ENCODE assay signal across 8 cellular contexts in the genomic region with DNA sequence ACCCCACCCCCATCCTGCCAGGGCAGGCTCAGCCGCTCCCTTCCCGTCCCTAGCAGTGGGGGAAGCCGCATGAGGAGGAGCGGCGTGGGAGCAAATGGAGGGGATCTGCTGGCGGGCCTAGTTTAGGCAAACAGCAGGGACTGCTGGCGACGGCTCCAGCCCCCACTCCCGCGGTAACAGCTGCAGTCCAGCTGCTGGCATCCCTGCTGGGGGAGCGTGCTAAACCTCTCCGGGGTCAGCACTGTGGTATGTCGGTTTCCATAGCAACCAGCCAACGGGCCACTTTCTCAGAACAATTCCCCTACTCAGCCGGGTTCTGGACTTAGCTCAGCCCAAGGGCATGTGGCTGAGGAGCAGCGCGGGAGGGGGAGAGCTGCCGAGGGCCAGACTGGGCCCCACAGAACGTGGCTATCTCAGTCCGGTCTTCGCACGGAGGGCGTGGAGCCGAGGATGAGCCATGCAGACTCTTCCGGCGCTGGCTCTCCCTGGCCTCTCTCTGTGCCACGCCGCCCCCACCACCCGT.
DNase-seq lines count a peak whose midpoint lies in the region; ATAC-seq lines count a peak whose summit lies in the region.

No MANE protein-coding gene starts in this region.

- H3K23ac ChIP-seq in mesenchymal stem cell (ENCODE audit: low read length in 2 of 2): no peak overlapping the region

- H3K4me3 ChIP-seq in mesenchymal stem cell (ENCODE audit: insufficient read depth in 1 of 2, low read depth in 1 of 2, low read length in 2 of 2) (peak overlapping the region in 1 of 2 experiments; percentile 19), urinary bladder (ENCODE audit: low read depth, low read length) (no peak overlapping the region)

- no peak overlapping the region for H3K4me2 ChIP-seq in mesenchymal stem cell (ENCODE audit: low read length, poor library complexity, severe bottlenecking)

- H2AK5ac ChIP-seq in mesenchymal stem cell (ENCODE audit: low read length, severe bottlenecking): peak overlapping the region; percentile 98

- H2BK120ac ChIP-seq in mesenchymal stem cell (ENCODE audit: low read depth, low read length): peak overlapping the region; percentile 97

- peak overlapping the region; percentile 96 for H4K91ac ChIP-seq in mesenchymal stem cell (ENCODE audit: low read length)

- WGBS in mesenchymal stem cell: 1% methylated on average over 21 of the region's 29 CpGs
- 9% methylated on average over 29 of the region's 29 CpGs for WGBS in urinary bladder

- H3K27me3 ChIP-seq in mesenchymal stem cell (ENCODE audit: control insufficient read depth in 1 of 2, insufficient read depth in 1 of 2, low read length in 2 of 2): peaks cover 0 to 7% of the 10 kb centered on the region in 2 experiments

- DNase-seq in NCI-H748 (lab: John Stamatoyannopoulos, UW; ENCODE audit: unreplicated experiment): peak; percentile 50
- DNase-seq in NCI-H748 treated with DMSO at 0.1 percent for 48 hours (lab: John Stamatoyannopoulos, UW): no peak
- peak; percentile 83 for DNase-seq in epidermal melanocyte (ENCODE audit: insufficient read length, low spot score)
- DNase-seq in mesenchymal stem cell: peak; percentile 100
- DNase-seq in SIG-M5 (lab: John Stamatoyannopoulos, UW): no peak
- DNase-seq in GDM1 (lab: John Stamatoyannopoulos, UW): no peak

- H3K18ac ChIP-seq in mesenchymal stem cell (ENCODE audit: low read depth in 1 of 2, low read length in 2 of 2): peak overlapping the region; percentile 83 to 93

- H3K4me1 ChIP-seq in mesenchymal stem cell (ENCODE audit: control insufficient read depth, insufficient read depth, low read depth, low read length) (peaks cover 58% of the 10 kb centered on the region), urinary bladder (ENCODE audit: insufficient read depth) (no peaks in the 10 kb centered on the region)

- H3K4ac ChIP-seq in mesenchymal stem cell (ENCODE audit: low read depth in 1 of 2, low read length in 2 of 2): peak overlapping the region; percentile 84 to 93

- H2BK5ac ChIP-seq in mesenchymal stem cell (ENCODE audit: low read depth, low read length, poor library complexity, severe bottlenecking): peak overlapping the region; percentile 99

- peaks cover 0 to 16% of the 10 kb centered on the region in 2 experiments for H3K36me3 ChIP-seq in mesenchymal stem cell (ENCODE audit: control insufficient read depth in 1 of 2, insufficient read depth in 2 of 2, low read depth in 1 of 2, low read length in 2 of 2)
- no peaks in the 10 kb centered on the region for H3K36me3 ChIP-seq in urinary bladder (ENCODE audit: insufficient read depth)

- H3K79me1 ChIP-seq in mesenchymal stem cell (replicated peaks; ENCODE audit: low read length, poor library complexity, severe bottlenecking): peaks cover 25% of the 10 kb centered on the region

- H3K9me3 ChIP-seq in mesenchymal stem cell (ENCODE audit: control insufficient read depth, low read length): no peaks in the 10 kb centered on the region

- peak overlapping the region in 1 of 2 experiments; percentile 0 for H3K14ac ChIP-seq in mesenchymal stem cell (ENCODE audit: low read length in 2 of 2)

- no peak overlapping the region for H2AFZ ChIP-seq in mesenchymal stem cell (ENCODE audit: low read depth, low read length)

- ATAC-seq in GM19328 (IDR thresholded peaks at IDR 0.05; ENCODE audit: unreplicated experiment): no peak

- H4K8ac ChIP-seq in mesenchymal stem cell (ENCODE audit: low read length): peak overlapping the region; percentile 97

- peak overlapping the region; percentile 49 for H2BK15ac ChIP-seq in mesenchymal stem cell (ENCODE audit: low read depth, poor library complexity, severe bottlenecking)

- peak overlapping the region; percentile 88 to 99 for H2BK12ac ChIP-seq in mesenchymal stem cell (ENCODE audit: low read length in 2 of 2)

- peak overlapping the region; percentile 68 for H3K9ac ChIP-seq in mesenchymal stem cell (ENCODE audit: low read length)

- peak overlapping the region; percentile 100 for H3K27ac ChIP-seq in mesenchymal stem cell (ENCODE audit: low read length, poor library complexity, severe bottlenecking)
- H3K27ac ChIP-seq in urinary bladder (ENCODE audit: low read depth): peak overlapping the region; percentile 69

Comparison
In these comparisons a context has a peak if more than half of its experiments do, and no peak if none do; other contexts are left out.
1. DNase-seq: peak in NCI-H748 (single experiment), epidermal melanocyte (single experiment) and mesenchymal stem cell (single experiment); none in NCI-H748 treated with DMSO at 0.1 percent for 48 hours (single experiment), SIG-M5 (single experiment) and GDM1 (single experiment).